Comparison of ENCODE assay signal across 18 cellular contexts in the genomic region with DNA sequence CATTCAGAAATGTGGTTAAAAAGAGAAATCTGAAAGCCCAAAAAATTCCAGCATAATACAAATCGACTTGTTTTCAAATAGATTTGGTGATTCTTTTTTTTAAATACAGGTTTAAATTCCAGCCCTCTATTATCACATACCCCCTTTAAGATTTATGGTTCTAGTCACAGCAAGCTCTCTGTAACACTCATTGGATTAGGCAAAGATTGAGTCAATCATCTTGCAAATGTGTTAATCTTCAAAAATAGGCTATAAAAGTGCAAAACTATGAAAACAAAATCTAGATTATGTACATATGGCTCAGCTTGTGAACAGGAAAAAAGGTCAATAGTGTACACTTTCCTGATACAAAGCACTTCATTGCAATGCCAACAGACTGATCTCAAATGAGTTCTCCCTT.
"Had no signal": no experiment of that assay in that cellular context is flagged by ENCODE, and none has a peak within 500 bp of the region (broad histone marks: within the 10 kb centered on the region; RNA-seq: fewer than 3 reads in every experiment).

No MANE protein-coding gene starts in this region.

- DNase-seq: activated CD4-positive, alpha-beta T cell treated with anti-CD3 and anti-CD28 coated beads, Interleukin-2, amount 50 U/mL, for 4 hours; activated CD4-positive, CD25-positive, alpha-beta regulatory T cell treated with anti-CD3 and anti-CD28 coated beads, Interleukin-2, amount 50 U/mL, for 72 hours; activated naive CD8-positive, alpha-beta T cell treated with anti-CD3 and anti-CD28 coated beads, Interleukin-2, amount 10 ng/mL, durations not matched to agents 7 days and 5 days; activated T-cell treated with anti-CD3 and anti-CD28 coated beads for 4 hours; body of pancreas; caudate nucleus; erythroblast; kidney glomerular epithelial cell; left ventricle myocardium inferior; mammary epithelial cell; psoas muscle; right cardiac atrium; stimulated activated CD4-positive, alpha-beta T cell treated with anti-CD3 and anti-CD28 coated beads, Interleukin-2, amount 100 ng/mL, for 24 hours; stimulated activated naive CD4-positive, alpha-beta T cell treated with Interleukin-2 at 50 U/mL for 16 hours; uterus had no signal

- H3K27me3 Mint-ChIP-seq: activated naive CD8-positive, alpha-beta T cell treated with anti-CD3 and anti-CD28 coated beads, Interleukin-2, amount 10 ng/mL, durations not matched to agents 7 days and 5 days had no signal

- H3K27ac Mint-ChIP-seq: activated naive CD8-positive, alpha-beta T cell treated with anti-CD3 and anti-CD28 coated beads, Interleukin-2, amount 10 ng/mL, durations not matched to agents 7 days and 5 days; activated T-helper 2 cell treated with anti-CD3 and anti-CD28 coated beads, Interferon-gamma antibody, Interleukin-2, Interleukin-4, amounts not matched to agents 10 μg/mL and 5 μg/mL and 100 μg/mL, durations not matched to agents 14 hours and 24 hours and 36 hours; neural progenitor cell; T-helper 1 cell treated with Interleukin-12 subunit alpha and Interleukin-12 subunit beta and Interleukin-4 antibody, amounts not matched to agents 30 μg/mL and 1 μg/mL, for 36 hours had no signal

- ATAC-seq: body of pancreas, psoas muscle, right cardiac atrium had no signal

- H3K9me3 Mint-ChIP-seq: activated naive CD8-positive, alpha-beta T cell treated with anti-CD3 and anti-CD28 coated beads, Interleukin-2, amount 10 ng/mL, durations not matched to agents 7 days and 5 days; activated T-helper 2 cell treated with anti-CD3 and anti-CD28 coated beads, Interferon-gamma antibody, Interleukin-2, Interleukin-4, amounts not matched to agents 10 μg/mL and 5 μg/mL and 100 μg/mL, durations not matched to agents 14 hours and 24 hours and 36 hours; neural progenitor cell; T-helper 1 cell treated with Interleukin-12 subunit alpha and Interleukin-12 subunit beta and Interleukin-4 antibody, amounts not matched to agents 30 μg/mL and 1 μg/mL, for 36 hours had no signal

- H3K4me3 Mint-ChIP-seq: activated naive CD8-positive, alpha-beta T cell treated with anti-CD3 and anti-CD28 coated beads, Interleukin-2, amount 10 ng/mL, durations not matched to agents 7 days and 5 days; neural progenitor cell; T-helper 1 cell treated with Interleukin-12 subunit alpha and Interleukin-12 subunit beta and Interleukin-4 antibody, amounts not matched to agents 30 μg/mL and 1 μg/mL, for 36 hours had no signal
